ENCODE assay signal across 34 cellular contexts in the genomic region with DNA sequence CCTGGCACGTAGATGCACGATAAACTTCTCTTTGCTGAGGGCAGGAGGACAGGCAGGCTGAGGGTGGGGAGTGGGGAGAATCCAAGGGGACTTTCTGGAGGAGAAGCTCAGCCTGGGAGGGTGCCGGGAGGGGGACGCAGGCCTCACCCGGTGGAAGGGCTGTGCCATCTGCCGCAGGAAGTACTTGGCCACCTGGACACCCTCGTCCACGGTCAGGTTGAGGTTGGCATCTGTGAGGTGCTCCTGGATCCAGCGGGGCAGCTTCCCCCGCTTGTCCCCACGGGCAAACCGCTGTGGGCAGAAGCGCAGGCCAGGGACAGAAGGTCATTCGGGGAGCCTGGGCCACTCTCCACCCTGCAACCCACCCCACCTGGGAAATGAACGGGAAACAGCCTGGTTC. TPM values are rescaled to one million over a fixed set of nuclear protein-coding genes. Genes with fewer than 3 reads are reported as not detected.
"Had no signal": no experiment of that assay in that cellular context is flagged by ENCODE, and none has a peak within 500 bp of the region (broad histone marks: within the 10 kb centered on the region; RNA-seq: fewer than 3 reads in every experiment).

No MANE protein-coding gene starts in this region.

- H3K27me3 ChIP-seq: brain microvascular endothelial cell, MG63 had no signal

- DNase-seq: activated CD4-positive, alpha-beta memory T cell treated with anti-CD3 and anti-CD28 coated beads for 36 hours; activated CD4-positive, alpha-beta T cell treated with anti-CD3 and anti-CD28 coated beads for 36 hours; activated CD4-positive, alpha-beta T cell treated with anti-CD3 and anti-CD28 coated beads, Interleukin-2, amount 10 ng/mL, durations not matched to agents 7 days and 5 days; activated CD8-positive, alpha-beta memory T cell treated with anti-CD3 and anti-CD28 coated beads for 24 hours; activated CD8-positive, alpha-beta memory T cell treated with anti-CD3 and anti-CD28 coated beads, Interleukin-2, amount 10 ng/mL, durations not matched to agents 7 days and 5 days; activated CD8-positive, alpha-beta memory T cell treated with anti-CD3 and anti-CD28 coated beads, Interleukin-2, amount 50 U/mL, for 48 hours; activated effector memory CD4-positive, alpha-beta T cell treated with Interleukin-2 at 50 U/mL for 16 hours; activated naive CD4-positive, alpha-beta T cell treated with anti-CD3 and anti-CD28 coated beads, Interleukin-2, amount 50 U/mL, for 16 hours; activated naive CD8-positive, alpha-beta T cell treated with anti-CD3 and anti-CD28 coated beads for 36 hours; activated T-cell treated with anti-CD3 and anti-CD28 coated beads, Interleukin-2, amount 50 U/mL, for 48 hours; amniotic stem cell; aorta; brain microvascular endothelial cell; central memory CD4-positive, alpha-beta T cell; Karpas-422; MG63; NCI-H1048; NCI-H1105 treated with DMSO at 0.1 percent for 48 hours; NCI-H1436; NCI-H1694; NCI-H1930; NCI-H2081 treated with DMSO at 0.1 percent for 48 hours; NCI-H226; NCI-H446 treated with DMSO at 0.1 percent for 48 hours; NCI-H526; NCI-H748 treated with DMSO at 0.1 percent for 48 hours; PC-9; Right ventricle myocardium superior; SW 1271; T-helper 1 cell; T-helper 2 cell; T-helper 9 cell had no signal

- FAIRE-seq: RCC 7860 had no signal

- H3K9me3 ChIP-seq: MG63 had no signal

- H2AFZ ChIP-seq: PC-9 had no signal

- H3K27ac ChIP-seq: brain microvascular endothelial cell, PC-9 had no signal

- ATAC-seq: activated CD4-positive, alpha-beta T cell treated with anti-CD3 and anti-CD28 coated beads for 36 hours; activated CD8-positive, alpha-beta memory T cell treated with anti-CD3 and anti-CD28 coated beads, Interleukin-2, amount 10 ng/mL, durations not matched to agents 7 days and 5 days had no signal

- H3K4me3 ChIP-seq: MG63, PC-9 had no signal

- H3K4me2 ChIP-seq: PC-9 had no signal

RNA-seq across cellular contexts. Expression of a gene that starts 11.5 kb away (rescaled TPM):
- total RNA-seq: activated CD4-positive, alpha-beta memory T cell treated with anti-CD3 and anti-CD28 coated beads for 36 hours; activated CD4-positive, alpha-beta T cell treated with anti-CD3 and anti-CD28 coated beads, Interleukin-2, amount 10 ng/mL, durations not matched to agents 7 days and 5 days; activated CD8-positive, alpha-beta memory T cell treated with anti-CD3 and anti-CD28 coated beads, Interleukin-2, amount 10 ng/mL, durations not matched to agents 7 days and 5 days; activated naive CD8-positive, alpha-beta T cell treated with anti-CD3 and anti-CD28 coated beads for 36 hours; aorta; OCI-LY7; Right ventricle myocardium superior had no signal
- polyA plus RNA-seq: aorta had no signal

RNA-seq across cellular contexts. Expression of a gene that starts 29.4 kb away (rescaled TPM):
- total RNA-seq: activated CD4-positive, alpha-beta memory T cell treated with anti-CD3 and anti-CD28 coated beads for 36 hours; activated CD4-positive, alpha-beta T cell treated with anti-CD3 and anti-CD28 coated beads for 36 hours; activated CD4-positive, alpha-beta T cell treated with anti-CD3 and anti-CD28 coated beads, Interleukin-2, amount 10 ng/mL, durations not matched to agents 7 days and 5 days; activated CD8-positive, alpha-beta memory T cell treated with anti-CD3 and anti-CD28 coated beads, Interleukin-2, amount 10 ng/mL, durations not matched to agents 7 days and 5 days; activated naive CD8-positive, alpha-beta T cell treated with anti-CD3 and anti-CD28 coated beads for 36 hours; aorta; OCI-LY7; PC-9 had no signal
